Comparison of ENCODE assay signal across 1 cellular context in genomic region chr21:45536301-45537081, GRCh38.
TF ChIP-seq lines count a peak whose summit lies in the region.

No MANE protein-coding gene starts in this region.

TF ChIP-seq in IMR-90, 13 proteins besides CTCF, POLR2A, EP300 and RAD21:
- no peak for TF ChIP-seq RCOR1 (IDR thresholded peaks at IDR 0.05; ENCODE audit: insufficient replicate concordance, low read length)
- TF ChIP-seq, protein P1, sequence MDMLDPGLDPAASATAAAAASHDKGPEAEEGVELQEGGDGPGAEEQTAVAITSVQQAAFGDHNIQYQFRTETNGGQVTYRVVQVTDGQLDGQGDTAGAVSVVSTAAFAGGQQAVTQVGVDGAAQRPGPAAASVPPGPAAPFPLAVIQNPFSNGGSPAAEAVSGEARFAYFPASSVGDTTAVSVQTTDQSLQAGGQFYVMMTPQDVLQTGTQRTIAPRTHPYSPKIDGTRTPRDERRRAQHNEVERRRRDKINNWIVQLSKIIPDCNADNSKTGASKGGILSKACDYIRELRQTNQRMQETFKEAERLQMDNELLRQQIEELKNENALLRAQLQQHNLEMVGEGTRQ (IDR thresholded peaks at IDR 0.05; ENCODE audit: low read depth, low read length): no peak
- TF ChIP-seq MAFK (IDR thresholded peaks at IDR 0.05; ENCODE audit: low read depth, low read length): no peak
- TF ChIP-seq NFE2L2 (IDR thresholded peaks at IDR 0.05; ENCODE audit: low read depth, low read length): no peak
- TF ChIP-seq MAZ (IDR thresholded peaks at IDR 0.05; ENCODE audit: borderline replicate concordance, low read depth, low read length): no peak
- no peak for TF ChIP-seq ELK1 (IDR thresholded peaks at IDR 0.05; ENCODE audit: borderline replicate concordance, low read depth, low read length)
- TF ChIP-seq BHLHE40 (IDR thresholded peaks at IDR 0.05; ENCODE audit: low read depth, low read length): no peak
- no peak for TF ChIP-seq MXI1 (IDR thresholded peaks at IDR 0.05; ENCODE audit: borderline replicate concordance, low read depth, low read length)
- TF ChIP-seq SMC3 (IDR thresholded peaks at IDR 0.05; ENCODE audit: low read depth, low read length): no peak
- no peak for TF ChIP-seq RFX5 (IDR thresholded peaks at IDR 0.05; ENCODE audit: low read depth, low read length)
TF ChIP-seq in IMR-90: peak in this region for 0.
